ENCODE assay signal across 23 cellular contexts in the genomic region with DNA sequence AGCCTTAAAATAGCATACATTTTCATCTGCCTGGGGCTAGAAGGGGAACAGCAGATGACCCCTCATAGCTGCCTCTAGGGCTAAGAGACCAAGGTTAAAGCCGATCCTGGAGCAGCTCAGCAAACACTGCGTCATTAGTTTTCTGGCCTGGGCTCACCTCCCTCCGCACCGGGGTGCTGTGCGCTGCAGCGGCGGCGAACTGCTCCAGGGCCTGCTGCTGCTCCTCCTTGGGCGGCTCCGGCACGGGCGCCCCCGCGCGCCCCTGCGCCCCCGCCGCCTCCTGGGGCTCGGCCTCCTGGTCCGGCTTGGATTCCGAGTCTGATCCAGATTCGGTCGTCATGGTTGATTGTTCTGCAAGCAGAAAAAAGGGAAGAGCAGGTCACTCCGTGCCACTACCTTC. TPM values are rescaled to one million over a fixed set of nuclear protein-coding genes. Genes with fewer than 3 reads are reported as not detected.
DNase-seq lines count a peak whose midpoint lies in the region; ATAC-seq lines count a peak whose summit lies in the region.
"Had no signal": no experiment of that assay in that cellular context is flagged by ENCODE, and none has a peak within 500 bp of the region (broad histone marks: within the 10 kb centered on the region; RNA-seq: fewer than 3 reads in every experiment).

No MANE protein-coding gene starts in this region.

- POLR2A ChIA-PET in naive thymus-derived CD4-positive, alpha-beta T cell (lab: Charles Lee): no interaction called here

- H3K36me3 ChIP-seq in naive thymus-derived CD4-positive, alpha-beta T cell (ENCODE audit: control insufficient read depth in 2 of 3, insufficient read depth in 3 of 3, low read length in 3 of 3): no peaks in the 10 kb centered on the region
- H3K36me3 ChIP-seq: BLaER1 had no signal

- CTCF ChIA-PET in naive thymus-derived CD4-positive, alpha-beta T cell (lab: Charles Lee): no interaction called here

- peaks cover 7% of the 10 kb centered on the region for H3K9me3 Mint-ChIP-seq in stimulated activated memory B cell treated with anti-CD40 and anti-IgM and Interleukin-4, amounts not matched to agents 10 μg/mL and 1 μg/mL and 100 μg/mL, for 72 hours
- peaks cover 0 to 13% (median 4%) of the 10 kb centered on the region in 11 donors for H3K9me3 Mint-ChIP-seq in naive thymus-derived CD4-positive, alpha-beta T cell

- no peaks in the 10 kb centered on the region for H3K27me3 Mint-ChIP-seq in stimulated activated memory B cell treated with anti-CD40 and anti-IgM and Interleukin-4, amounts not matched to agents 10 μg/mL and 1 μg/mL and 100 μg/mL, for 72 hours
- peaks cover 0 to 13% (median 10%) of the 10 kb centered on the region in 5 donors for H3K27me3 Mint-ChIP-seq in naive thymus-derived CD4-positive, alpha-beta T cell

- no peaks in the 10 kb centered on the region for H3K27me3 ChIP-seq in naive thymus-derived CD4-positive, alpha-beta T cell (ENCODE audit: control insufficient read depth in 2 of 2, insufficient read depth in 2 of 2, low read length in 2 of 2)
- H3K27me3 ChIP-seq: BLaER1 had no signal

- intact Hi-C loops in Right ventricle myocardium inferior (cut with DNase I) (no loop called here), cardiac septum (cut with DNase I) (no loop called here), left ventricle myocardium superior (cut with micrococcal nuclease) (no loop called here)
- intact Hi-C loops in naive thymus-derived CD4-positive, alpha-beta T cell (cut with micrococcal nuclease): no loop called here

- ATAC-seq in Right ventricle myocardium inferior (peak; percentile 86), left ventricle myocardium superior (peak; percentile 74), HG02763 (IDR thresholded peaks at IDR 0.05; ENCODE audit: unreplicated experiment) (no peak)
- ATAC-seq in stimulated activated memory B cell treated with anti-CD40 and anti-IgM and Interleukin-4, amounts not matched to agents 10 μg/mL and 1 μg/mL and 100 μg/mL, for 72 hours: peak; percentile 41
- no peak for ATAC-seq in naive thymus-derived CD4-positive, alpha-beta T cell

- DNase-seq in Right ventricle myocardium inferior (ENCODE audit: missing footprints) (no peak), cardiac septum (ENCODE audit: low spot score) (no peak), cerebellar cortex (ENCODE audit: low spot score) (peak; percentile 56), left ventricle myocardium superior (peak; percentile 40), superior temporal gyrus (ENCODE audit: extremely low spot score) (no peak)
- no peak for DNase-seq in naive thymus-derived CD4-positive, alpha-beta T cell
- DNase-seq: 8988T; activated CD4-positive, alpha-beta T cell treated with anti-CD3 and anti-CD28 coated beads, Interleukin-2, amount 50 U/mL, for 4 hours; activated naive CD4-positive, alpha-beta T cell treated with anti-CD3 and anti-CD28 coated beads for 36 hours; erythroblast; GOT3; Kasumi-1; NCI-H1105 treated with DMSO at 0.1 percent for 48 hours; NCI-H524 treated with DMSO at 0.1 percent for 48 hours; SIG-M5; stimulated activated CD4-positive, alpha-beta T cell treated with anti-CD3 and anti-CD28 coated beads, Interleukin-4, amount 100 ng/mL, for 4 hours; T-helper 1 cell had no signal

- H3K4me1 Mint-ChIP-seq in stimulated activated memory B cell treated with anti-CD40 and anti-IgM and Interleukin-4, amounts not matched to agents 10 μg/mL and 1 μg/mL and 100 μg/mL, for 72 hours: no peaks in the 10 kb centered on the region
- peaks cover 0 to 11% (median 4%) of the 10 kb centered on the region in 7 donors for H3K4me1 Mint-ChIP-seq in naive thymus-derived CD4-positive, alpha-beta T cell

- no peak overlapping the region for H3K4me3 ChIP-seq in naive thymus-derived CD4-positive, alpha-beta T cell (ENCODE audit: low read length)
- H3K4me3 ChIP-seq: BLaER1, lung had no signal

- no peak overlapping the region for H3K27ac ChIP-seq in naive thymus-derived CD4-positive, alpha-beta T cell (ENCODE audit: low read depth, low read length)
- H3K27ac ChIP-seq: BLaER1 had no signal

- no peak overlapping the region for H3K4me3 Mint-ChIP-seq in stimulated activated memory B cell treated with anti-CD40 and anti-IgM and Interleukin-4, amounts not matched to agents 10 μg/mL and 1 μg/mL and 100 μg/mL, for 72 hours
- no peak overlapping the region for H3K4me3 Mint-ChIP-seq in naive thymus-derived CD4-positive, alpha-beta T cell
- H3K4me3 Mint-ChIP-seq: activated naive CD4-positive, alpha-beta T cell treated with anti-CD3 and anti-CD28 coated beads for 36 hours had no signal

- H3K27ac Mint-ChIP-seq in stimulated activated memory B cell treated with anti-CD40 and anti-IgM and Interleukin-4, amounts not matched to agents 10 μg/mL and 1 μg/mL and 100 μg/mL, for 72 hours: no peak overlapping the region
- H3K27ac Mint-ChIP-seq in naive thymus-derived CD4-positive, alpha-beta T cell: no peak overlapping the region
- H3K27ac Mint-ChIP-seq: activated naive CD4-positive, alpha-beta T cell treated with anti-CD3 and anti-CD28 coated beads for 36 hours; brain had no signal

- H3K9me3 ChIP-seq in naive thymus-derived CD4-positive, alpha-beta T cell (ENCODE audit: control insufficient read depth in 2 of 3, low read length in 3 of 3): no peaks in the 10 kb centered on the region
- H3K9me3 ChIP-seq: BLaER1 had no signal

- no peaks in the 10 kb centered on the region for H3K36me3 Mint-ChIP-seq in stimulated activated memory B cell treated with anti-CD40 and anti-IgM and Interleukin-4, amounts not matched to agents 10 μg/mL and 1 μg/mL and 100 μg/mL, for 72 hours
- peaks cover 0 to 21% (median 4%) of the 10 kb centered on the region in 5 donors for H3K36me3 Mint-ChIP-seq in naive thymus-derived CD4-positive, alpha-beta T cell

- no peaks in the 10 kb centered on the region for H3K4me1 ChIP-seq in naive thymus-derived CD4-positive, alpha-beta T cell (ENCODE audit: control insufficient read depth in 2 of 2, insufficient read depth in 2 of 2, low read length in 2 of 2)
- H3K4me1 ChIP-seq: BLaER1 had no signal

RNA-seq across cellular contexts. Expression of a gene that starts 55.0 kb away (rescaled TPM):
- total RNA-seq in Right ventricle myocardium inferior (10.5 TPM), cardiac septum (14.0 TPM), left ventricle myocardium superior (6.8 TPM)
- total RNA-seq in naive thymus-derived CD4-positive, alpha-beta T cell: 10 to 100 TPM in 4 of 5 experiments, 1 to 10 TPM in 1; 1.5 to 35.5 (median 15.3) TPM
- polyA plus RNA-seq in naive thymus-derived CD4-positive, alpha-beta T cell: 1 to 10 TPM; 1.9 to 5.6 TPM
- total RNA-seq: OCI-LY7 had no signal

Comparison
In these comparisons a context has a peak if more than half of its experiments do, and no peak if none do; other contexts are left out.
1. DNase-seq: peak in cerebellar cortex (single experiment) and left ventricle myocardium superior (single experiment); none in Right ventricle myocardium inferior (single experiment), cardiac septum (single experiment), naive thymus-derived CD4-positive, alpha-beta T cell (0 of 9) and superior temporal gyrus (single experiment).
2. ATAC-seq: peak in Right ventricle myocardium inferior (single experiment), left ventricle myocardium superior (single experiment) and stimulated activated memory B cell treated with anti-CD40 and anti-IgM and Interleukin-4, amounts not matched to agents 10 μg/mL and 1 μg/mL and 100 μg/mL, for 72 hours (single experiment); none in naive thymus-derived CD4-positive, alpha-beta T cell (single experiment) and HG02763 (single experiment).